15 cellular contexts compared by ENCODE assay signal in genomic region chr2:200584639-200585038, GRCh38.
"Had no signal": no experiment of that assay in that cellular context is flagged by ENCODE, and none has a peak within 500 bp of the region (broad histone marks: within the 10 kb centered on the region; RNA-seq: fewer than 3 reads in every experiment).

No MANE protein-coding gene starts in this region.

- H3K27me3 ChIP-seq: right atrium auricular region, tibial nerve, vagina had no signal

- DNase-seq: activated CD4-positive, CD25-positive, alpha-beta regulatory T cell treated with anti-CD3 and anti-CD28 coated beads, Interleukin-2, amount 50 U/mL, for 72 hours; activated naive CD4-positive, alpha-beta T cell treated with anti-CD3 and anti-CD28 coated beads for 36 hours; activated T-cell treated with anti-CD3 and anti-CD28 coated beads for 4 hours; aorta; foreskin melanocyte; kidney; T-cell had no signal

- ATAC-seq: left lobe of liver, T-cell had no signal

- H3K27ac Mint-ChIP-seq: activated naive CD4-positive, alpha-beta T cell treated with anti-CD3 and anti-CD28 coated beads for 36 hours; stimulated activated naive CD8-positive, alpha-beta T cell treated with anti-CD3 and anti-CD28 coated beads, Interleukin-15, Interleukin-2, amounts not matched to agents 100 ng/mL and 50 ng/mL, for 24 hours; T-cell had no signal

- H3K27me3 Mint-ChIP-seq: central memory CD8-positive, alpha-beta T cell had no signal

- H3K36me3 ChIP-seq: prostate gland, right atrium auricular region, tibial nerve, vagina had no signal

- H3K4me1 ChIP-seq: prostate gland, vagina had no signal

- H3K4me3 ChIP-seq: lung, right atrium auricular region had no signal

- H3K36me3 Mint-ChIP-seq: T-cell had no signal

- H3K9me3 ChIP-seq: prostate gland, right atrium auricular region, tibial nerve, vagina had no signal

- H3K9me3 Mint-ChIP-seq: activated naive CD4-positive, alpha-beta T cell treated with anti-CD3 and anti-CD28 coated beads for 36 hours; central memory CD8-positive, alpha-beta T cell; stimulated activated naive CD8-positive, alpha-beta T cell treated with anti-CD3 and anti-CD28 coated beads, Interleukin-15, Interleukin-2, amounts not matched to agents 100 ng/mL and 50 ng/mL, for 24 hours; T-cell had no signal

- H3K27ac ChIP-seq: right atrium auricular region, vagina had no signal

- FAIRE-seq: kidney had no signal
